Comparison of ENCODE assay signal across 8 cellular contexts in genomic region chr2:161278554-161279265, GRCh38. TPM values are rescaled to one million over a fixed set of nuclear protein-coding genes. Genes with fewer than 3 reads are reported as not detected.
DNase-seq lines count a peak whose midpoint lies in the region; ATAC-seq, FAIRE-seq and TF ChIP-seq lines count a peak whose summit lies in the region.
"Not testable (repeated sequence)": the region's sequence is repeated elsewhere in the genome, so short reads cannot be mapped to it uniquely, and the experiment has no call there.

No MANE protein-coding gene starts in this region.

- DNase-seq in D721Med (ENCODE audit: insufficient read length, low spot score) = peak; percentile 24
- peak; percentile 11 for DNase-seq in H4 (ENCODE audit: low spot score)
- DNase-seq in NAMALWA (ENCODE audit: low spot score) = peak; percentile 45
- DNase-seq in activated CD8-positive, alpha-beta T cell treated with anti-CD3 and anti-CD28 coated beads, Interleukin-2, amount 10 ng/mL, durations not matched to agents 7 days and 5 days = peak; percentile 29
- DNase-seq in cerebellar cortex (ENCODE audit: low spot score) = peak; percentile 43
- peak; percentile 22 for DNase-seq in germinal center (ENCODE audit: low spot score)
- DNase-seq in lung microvascular endothelial cell (ENCODE audit: low read depth in 2 of 2) = peak; percentile 5 to 17
- peak; percentile 49 for DNase-seq in stimulated activated CD8-positive, alpha-beta memory T cell treated with anti-CD3 and anti-CD28 coated beads, Interleukin-4, amount 100 ng/mL, for 48 hours

- FAIRE-seq in D721Med (lab: Jason Lieb, UNC) = not testable (repeated sequence)

- H3K36me3 Mint-ChIP-seq in activated CD8-positive, alpha-beta T cell treated with anti-CD3 and anti-CD28 coated beads, Interleukin-2, amount 10 ng/mL, durations not matched to agents 7 days and 5 days (ENCODE audit: low read depth) = not testable (repeated sequence)

- not testable (repeated sequence) for H3K4me1 Mint-ChIP-seq in activated CD8-positive, alpha-beta T cell treated with anti-CD3 and anti-CD28 coated beads, Interleukin-2, amount 10 ng/mL, durations not matched to agents 7 days and 5 days (ENCODE audit: low read depth)

- not testable (repeated sequence) for TF ChIP-seq CTCF in D721Med (IDR thresholded peaks at IDR 0.05; ENCODE audit: insufficient read depth, missing control alignments)

- not testable (repeated sequence) for H3K27ac Mint-ChIP-seq in activated CD8-positive, alpha-beta T cell treated with anti-CD3 and anti-CD28 coated beads, Interleukin-2, amount 10 ng/mL, durations not matched to agents 7 days and 5 days

- not testable (repeated sequence) for H3K4me3 Mint-ChIP-seq in activated CD8-positive, alpha-beta T cell treated with anti-CD3 and anti-CD28 coated beads, Interleukin-2, amount 10 ng/mL, durations not matched to agents 7 days and 5 days

- H3K27me3 Mint-ChIP-seq in activated CD8-positive, alpha-beta T cell treated with anti-CD3 and anti-CD28 coated beads, Interleukin-2, amount 10 ng/mL, durations not matched to agents 7 days and 5 days (ENCODE audit: low read depth) = peaks cover 15% of the 10 kb centered on the region

- POLR2A ChIA-PET in activated CD8-positive, alpha-beta T cell treated with anti-CD3 and anti-CD28 coated beads, Interleukin-2, amount 10 ng/mL, durations not matched to agents 7 days and 5 days (lab: Charles Lee) = not testable (repeated sequence)

- not testable (repeated sequence) for ATAC-seq in activated CD8-positive, alpha-beta T cell treated with anti-CD3 and anti-CD28 coated beads, Interleukin-2, amount 10 ng/mL, durations not matched to agents 7 days and 5 days

- H3K9me3 Mint-ChIP-seq in activated CD8-positive, alpha-beta T cell treated with anti-CD3 and anti-CD28 coated beads, Interleukin-2, amount 10 ng/mL, durations not matched to agents 7 days and 5 days (ENCODE audit: insufficient read depth) = not testable (repeated sequence)

- CTCF ChIA-PET in activated CD8-positive, alpha-beta T cell treated with anti-CD3 and anti-CD28 coated beads, Interleukin-2, amount 10 ng/mL, durations not matched to agents 7 days and 5 days (lab: Charles Lee) = interaction anchor here (1.0 kb wide), 1 partner anchor 55 kb away, joined by 3 read pairs; no protein-coding TSS in a partner anchor

RNA-seq across cellular contexts. Expression of gene PSMD14, which starts 29.5 kb away (rescaled TPM):
- total RNA-seq in H4 (2014; rRNA removed; shearing (Covaris generic)) = 177 and 187 TPM in 2 replicates
- total RNA-seq in activated CD8-positive, alpha-beta T cell treated with anti-CD3 and anti-CD28 coated beads, Interleukin-2, amount 10 ng/mL, durations not matched to agents 7 days and 5 days = 10 to 100 TPM; 68.3 to 72.2 TPM
- total RNA-seq in lung microvascular endothelial cell = 47.0 and 63.0 TPM in 2 replicates
